Comparison of ENCODE assay signal across 1 cellular context in genomic region chr6:167139761-167140160, GRCh38.
TF ChIP-seq lines count a peak whose summit lies in the region.

No MANE protein-coding gene starts in this region.

TF ChIP-seq in neural cell, 6 proteins besides CTCF, POLR2A, EP300 and RAD21 (continued from another document):
- no peak for TF ChIP-seq EZH2 (IDR thresholded peaks at IDR 0.05; ENCODE audit: borderline replicate concordance, insufficient read depth, low read length, poor library complexity, severe bottlenecking)
- no peak for TF ChIP-seq MXI1 (conservative IDR thresholded peaks at IDR 0.05; ENCODE audit: poor library complexity, severe bottlenecking)
- TF ChIP-seq TAF1 (IDR thresholded peaks at IDR 0.05; ENCODE audit: low read depth): no peak
